In genomic region chr22:48228468-48228867, GRCh38 we compare ENCODE assay signal across 29 cellular contexts.
"Had no signal": no experiment of that assay in that cellular context is flagged by ENCODE, and none has a peak within 500 bp of the region (broad histone marks: within the 10 kb centered on the region; RNA-seq: fewer than 3 reads in every experiment).

No MANE protein-coding gene starts in this region.

- H3K27ac ChIP-seq: ascending aorta, breast epithelium, cardiac muscle cell, colonic mucosa, epithelial cell of prostate, WERI-Rb-1 had no signal

- H3K4me3 ChIP-seq: ascending aorta, breast epithelium, cardiac muscle cell, colonic mucosa had no signal

- DNase-seq: activated B cell treated with CpG ODN at 0.5 μM for 24 hours; activated CD4-positive, alpha-beta T cell treated with anti-CD3 and anti-CD28 coated beads for 48 hours; activated CD4-positive, alpha-beta T cell treated with anti-CD3 and anti-CD28 coated beads, Interleukin-2, amount 50 U/mL, for 1 hour; activated CD4-positive, alpha-beta T cell treated with anti-CD3 and anti-CD28 coated beads, Interleukin-2, amount 50 U/mL, for 48 hours; activated CD8-positive, alpha-beta memory T cell treated with anti-CD3 and anti-CD28 coated beads, Interleukin-2, amount 10 ng/mL, durations not matched to agents 7 days and 5 days; activated CD8-positive, alpha-beta memory T cell treated with anti-CD3 and anti-CD28 coated beads, Interleukin-2, amount 50 U/mL, for 48 hours; activated CD8-positive, alpha-beta T cell treated with anti-CD3 and anti-CD28 coated beads for 36 hours; activated gamma-delta T cell; activated naive CD4-positive, alpha-beta T cell; activated naive CD4-positive, alpha-beta T cell treated with anti-CD3 and anti-CD28 coated beads, Interleukin-2, amount 10 ng/mL, durations not matched to agents 7 days and 5 days; activated naive CD8-positive, alpha-beta T cell treated with anti-CD3 and anti-CD28 coated beads, Interleukin-2, amount 10 ng/mL, durations not matched to agents 7 days and 5 days; activated T-cell treated with anti-CD3 and anti-CD28 coated beads for 4 hours; activated T-cell treated with anti-CD3 and anti-CD28 coated beads, Interleukin-2, amount 50 U/mL, for 24 hours; activated T-cell treated with anti-CD3 and anti-CD28 coated beads, Interleukin-2, amount 50 U/mL, for 72 hours; central memory CD4-positive, alpha-beta T cell; cerebellar nuclear complex; colonic mucosa; effector CD8-positive, alpha-beta T cell; foreskin fibroblast; T-helper 1 cell; T-helper 17 cell; T1000 had no signal

- H3K9me3 ChIP-seq: ascending aorta, colonic mucosa had no signal

- H3K27me3 ChIP-seq: ascending aorta, cardiac muscle cell, colonic mucosa had no signal

- H3K36me3 ChIP-seq: ascending aorta, breast epithelium, cardiac muscle cell, colonic mucosa, WERI-Rb-1 had no signal

- ATAC-seq: activated CD4-positive, CD25-positive, alpha-beta regulatory T cell treated with anti-CD3 and anti-CD28 coated beads, Interleukin-2, amount 50 U/mL, for 24 hours; activated CD8-positive, alpha-beta memory T cell treated with anti-CD3 and anti-CD28 coated beads, Interleukin-2, amount 10 ng/mL, durations not matched to agents 7 days and 5 days; activated CD8-positive, alpha-beta T cell treated with anti-CD3 and anti-CD28 coated beads for 36 hours; activated naive CD4-positive, alpha-beta T cell treated with anti-CD3 and anti-CD28 coated beads, Interleukin-2, amount 50 U/mL, for 72 hours; activated T-cell treated with anti-CD3 and anti-CD28 coated beads, Interleukin-2, amount 50 U/mL, for 72 hours; T-helper 17 cell had no signal

- H3K4me1 ChIP-seq: ascending aorta, breast epithelium, colonic mucosa had no signal
